Comparison of ENCODE assay signal across 12 cellular contexts in the genomic region with DNA sequence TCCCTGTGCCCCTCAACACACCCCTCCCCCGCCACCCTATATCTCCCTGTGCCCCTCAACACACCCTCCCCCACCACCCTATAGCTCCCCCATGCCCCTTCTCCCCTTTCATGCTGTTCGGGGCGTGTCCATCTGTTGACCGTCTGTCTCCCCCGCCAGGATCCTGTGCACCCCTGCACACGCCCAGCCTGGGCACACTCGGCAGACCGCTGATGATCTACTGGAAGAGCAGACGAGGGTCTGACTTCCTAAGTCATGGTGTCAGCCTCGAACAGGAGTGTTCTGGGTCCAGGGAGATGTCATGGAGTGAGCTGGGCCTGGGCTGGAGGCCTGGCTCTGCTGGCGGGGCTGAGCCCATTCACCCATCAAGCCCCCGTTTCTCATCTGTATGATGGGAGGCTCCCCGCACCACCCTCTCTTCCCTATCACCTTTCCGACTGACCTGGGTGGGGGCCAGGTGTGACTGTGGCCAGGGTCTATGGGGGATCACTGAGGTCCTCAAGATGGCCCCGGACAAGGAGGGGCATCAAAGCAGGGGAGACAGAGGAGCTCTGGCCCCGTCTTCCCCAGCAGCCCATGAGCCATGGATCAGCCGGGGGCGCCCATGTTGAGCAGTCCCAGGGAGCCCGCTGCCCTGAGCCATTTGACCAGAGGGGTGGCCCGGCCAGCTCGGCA. TPM values are rescaled to one million over a fixed set of nuclear protein-coding genes. Genes with fewer than 3 reads are reported as not detected.
DNase-seq lines count a peak whose midpoint lies in the region; TF ChIP-seq lines count a peak whose summit lies in the region.
"Had no signal": no experiment of that assay in that cellular context is flagged by ENCODE, and none has a peak within 500 bp of the region (broad histone marks: within the 10 kb centered on the region; RNA-seq: fewer than 3 reads in every experiment).

No MANE protein-coding gene starts in this region.

- no peak overlapping the region for H3K27ac Mint-ChIP-seq in activated naive CD4-positive, alpha-beta T cell treated with anti-CD3 and anti-CD28 coated beads, Interleukin-2, amount 10 ng/mL, durations not matched to agents 7 days and 5 days
- no peak overlapping the region for H3K27ac Mint-ChIP-seq in activated naive CD4-positive, alpha-beta T cell treated with anti-CD3 and anti-CD28 coated beads for 36 hours
- H3K27ac Mint-ChIP-seq in nephron: peak overlapping the region; percentile 42 to 87 (median 86)
- H3K27ac Mint-ChIP-seq in activated CD4-positive, alpha-beta memory T cell treated with anti-CD3 and anti-CD28 coated beads for 36 hours: no peak overlapping the region

- CTCF ChIA-PET in activated naive CD4-positive, alpha-beta T cell treated with anti-CD3 and anti-CD28 coated beads, Interleukin-2, amount 10 ng/mL, durations not matched to agents 7 days and 5 days (lab: Charles Lee): no interaction called here
- CTCF ChIA-PET in activated naive CD4-positive, alpha-beta T cell treated with anti-CD3 and anti-CD28 coated beads for 36 hours (lab: Charles Lee): no interaction called here
- CTCF ChIA-PET in activated CD4-positive, alpha-beta memory T cell treated with anti-CD3 and anti-CD28 coated beads for 36 hours (lab: Charles Lee): no interaction called here

- H3K9me3 Mint-ChIP-seq in activated naive CD4-positive, alpha-beta T cell treated with anti-CD3 and anti-CD28 coated beads, Interleukin-2, amount 10 ng/mL, durations not matched to agents 7 days and 5 days: peaks cover 16% of the 10 kb centered on the region
- peaks cover 12% of the 10 kb centered on the region for H3K9me3 Mint-ChIP-seq in activated naive CD4-positive, alpha-beta T cell treated with anti-CD3 and anti-CD28 coated beads for 36 hours
- peaks cover 12% of the 10 kb centered on the region for H3K9me3 Mint-ChIP-seq in nephron
- peaks cover 17% of the 10 kb centered on the region for H3K9me3 Mint-ChIP-seq in activated CD4-positive, alpha-beta memory T cell treated with anti-CD3 and anti-CD28 coated beads for 36 hours

- intact Hi-C loops in activated naive CD4-positive, alpha-beta T cell treated with anti-CD3 and anti-CD28 coated beads for 36 hours (cut with micrococcal nuclease): no loop called here
- intact Hi-C loops in transverse colon (cut with DNase I; ENCODE audit: low total_unique reads): no loop called here
- intact Hi-C loops in activated CD4-positive, alpha-beta memory T cell treated with anti-CD3 and anti-CD28 coated beads for 36 hours (cut with micrococcal nuclease): no loop called here

- no peak overlapping the region for H3K4me3 Mint-ChIP-seq in activated naive CD4-positive, alpha-beta T cell treated with anti-CD3 and anti-CD28 coated beads, Interleukin-2, amount 10 ng/mL, durations not matched to agents 7 days and 5 days
- H3K4me3 Mint-ChIP-seq in activated naive CD4-positive, alpha-beta T cell treated with anti-CD3 and anti-CD28 coated beads for 36 hours: no peak overlapping the region
- no peak overlapping the region for H3K4me3 Mint-ChIP-seq in nephron
- H3K4me3 Mint-ChIP-seq in activated CD4-positive, alpha-beta memory T cell treated with anti-CD3 and anti-CD28 coated beads for 36 hours: no peak overlapping the region

- H3K4me1 Mint-ChIP-seq in activated naive CD4-positive, alpha-beta T cell treated with anti-CD3 and anti-CD28 coated beads, Interleukin-2, amount 10 ng/mL, durations not matched to agents 7 days and 5 days: peaks cover 2% of the 10 kb centered on the region
- peaks cover 10% of the 10 kb centered on the region for H3K4me1 Mint-ChIP-seq in activated naive CD4-positive, alpha-beta T cell treated with anti-CD3 and anti-CD28 coated beads for 36 hours (ENCODE audit: low read depth)
- H3K4me1 Mint-ChIP-seq in nephron: peaks cover 19% of the 10 kb centered on the region
- H3K4me1 Mint-ChIP-seq in activated CD4-positive, alpha-beta memory T cell treated with anti-CD3 and anti-CD28 coated beads for 36 hours (ENCODE audit: low read depth): peaks cover 2% of the 10 kb centered on the region

- no peaks in the 10 kb centered on the region for H3K36me3 ChIP-seq in transverse colon

- H3K27ac ChIP-seq in epithelial cell of prostate (peak overlapping the region; percentile 63), transverse colon (peak overlapping the region in 3 of 4 donors; percentile 23 to 48 (median 40))
- H3K27ac ChIP-seq: testis had no signal

- in situ Hi-C loops in transverse colon (cut with MboI; ENCODE audit: low pct_ligation_motif_present in 1 of 4, low pct_unique_long_range_greater_than_20kb in 1 of 4, low sequenced_read_pairs in 3 of 4): no loop called here

- H3K36me3 Mint-ChIP-seq in activated naive CD4-positive, alpha-beta T cell treated with anti-CD3 and anti-CD28 coated beads, Interleukin-2, amount 10 ng/mL, durations not matched to agents 7 days and 5 days: no peaks in the 10 kb centered on the region
- H3K36me3 Mint-ChIP-seq in activated naive CD4-positive, alpha-beta T cell treated with anti-CD3 and anti-CD28 coated beads for 36 hours (ENCODE audit: low read depth): peaks cover 2% of the 10 kb centered on the region
- peaks cover 9% of the 10 kb centered on the region for H3K36me3 Mint-ChIP-seq in nephron (ENCODE audit: low read depth)
- H3K36me3 Mint-ChIP-seq in activated CD4-positive, alpha-beta memory T cell treated with anti-CD3 and anti-CD28 coated beads for 36 hours: no peaks in the 10 kb centered on the region

- H3K27me3 Mint-ChIP-seq in activated naive CD4-positive, alpha-beta T cell treated with anti-CD3 and anti-CD28 coated beads, Interleukin-2, amount 10 ng/mL, durations not matched to agents 7 days and 5 days: no peaks in the 10 kb centered on the region
- no peaks in the 10 kb centered on the region for H3K27me3 Mint-ChIP-seq in activated naive CD4-positive, alpha-beta T cell treated with anti-CD3 and anti-CD28 coated beads for 36 hours (ENCODE audit: low read depth)
- peaks cover 11% of the 10 kb centered on the region for H3K27me3 Mint-ChIP-seq in nephron (ENCODE audit: low read depth)
- peaks cover under 1% of the 10 kb centered on the region for H3K27me3 Mint-ChIP-seq in activated CD4-positive, alpha-beta memory T cell treated with anti-CD3 and anti-CD28 coated beads for 36 hours

- POLR2A ChIA-PET in activated CD4-positive, alpha-beta memory T cell treated with anti-CD3 and anti-CD28 coated beads for 36 hours (lab: Charles Lee): no interaction called here

- TF ChIP-seq POLR2A in transverse colon (IDR thresholded peaks at IDR 0.05): no peak

- no peak for TF ChIP-seq EP300 in transverse colon (IDR thresholded peaks at IDR 0.05; ENCODE audit: low read depth)

- WGBS in transverse colon (ENCODE audit: low coverage in 1 of 2), 2 donors: 73% methylated on average over 20 of the region's 21 CpGs; no CpG with 5 or more reads in 1 of the 2 donors

- peaks cover 0 to 7% (median 2%) of the 10 kb centered on the region in 4 donors for H3K4me1 ChIP-seq in transverse colon

- no peak for TF ChIP-seq CTCF in nephron (IDR thresholded peaks at IDR 0.05; ENCODE audit: unreplicated experiment in 3 of 3)
- TF ChIP-seq CTCF in transverse colon (IDR thresholded peaks at IDR 0.05): no peak

- H3K4me3 ChIP-seq in transverse colon: no peak overlapping the region
- H3K4me3 ChIP-seq: testis had no signal

- no peaks in the 10 kb centered on the region for H3K27me3 ChIP-seq in transverse colon
- H3K27me3 ChIP-seq: testis had no signal

- H3K9me3 ChIP-seq in transverse colon: no peaks in the 10 kb centered on the region
- H3K9me3 ChIP-seq: testis had no signal

- DNase-seq in activated naive CD4-positive, alpha-beta T cell treated with anti-CD3 and anti-CD28 coated beads, Interleukin-2, amount 10 ng/mL, durations not matched to agents 7 days and 5 days: peak; percentile 16
- DNase-seq in activated naive CD4-positive, alpha-beta T cell treated with anti-CD3 and anti-CD28 coated beads for 36 hours: no peak
- DNase-seq in epithelial cell of prostate (ENCODE audit: low read depth, low spot score) (no peak), transverse colon (no peak), NCI-H1092 (lab: John Stamatoyannopoulos, UW) (no peak), DMS53 treated with DMSO at 0.1 percent for 48 hours (lab: John Stamatoyannopoulos, UW; ENCODE audit: unreplicated experiment) (no peak)
- no peak for DNase-seq in activated CD4-positive, alpha-beta memory T cell treated with anti-CD3 and anti-CD28 coated beads for 36 hours
- DNase-seq: ACHN, DMS79, NCI-H2107 had no signal

RNA-seq across cellular contexts. Expression of a gene that starts 48.3 kb away (rescaled TPM):
- 1 to 10 TPM; 7.7 TPM for total RNA-seq in activated naive CD4-positive, alpha-beta T cell treated with anti-CD3 and anti-CD28 coated beads for 36 hours
- 100 to 1,000 TPM in 2 of 4 donors, 10 to 100 TPM in 2; 60.2 to 123 (median 104) TPM for total RNA-seq in transverse colon
- 1 to 10 TPM; 6.3 to 6.9 TPM for total RNA-seq in activated CD4-positive, alpha-beta memory T cell treated with anti-CD3 and anti-CD28 coated beads for 36 hours

Comparison
In these comparisons a context has a peak if more than half of its experiments do, and no peak if none do; other contexts are left out.
1. H3K27ac Mint-ChIP-seq: peak in nephron (3 of 3); none in activated naive CD4-positive, alpha-beta T cell treated with anti-CD3 and anti-CD28 coated beads, Interleukin-2, amount 10 ng/mL, durations not matched to agents 7 days and 5 days (single experiment), activated naive CD4-positive, alpha-beta T cell treated with anti-CD3 and anti-CD28 coated beads for 36 hours (single experiment) and activated CD4-positive, alpha-beta memory T cell treated with anti-CD3 and anti-CD28 coated beads for 36 hours (single experiment).
2. RNA of a gene that starts 48.3 kb away (total RNA-seq): 60.2 to 123 TPM in transverse colon; 7.7 TPM in activated naive CD4-positive, alpha-beta T cell treated with anti-CD3 and anti-CD28 coated beads for 36 hours and 6.3 to 6.9 TPM in activated CD4-positive, alpha-beta memory T cell treated with anti-CD3 and anti-CD28 coated beads for 36 hours; every median in the first group is over 4 times any median in the second.